In the genomic region with DNA sequence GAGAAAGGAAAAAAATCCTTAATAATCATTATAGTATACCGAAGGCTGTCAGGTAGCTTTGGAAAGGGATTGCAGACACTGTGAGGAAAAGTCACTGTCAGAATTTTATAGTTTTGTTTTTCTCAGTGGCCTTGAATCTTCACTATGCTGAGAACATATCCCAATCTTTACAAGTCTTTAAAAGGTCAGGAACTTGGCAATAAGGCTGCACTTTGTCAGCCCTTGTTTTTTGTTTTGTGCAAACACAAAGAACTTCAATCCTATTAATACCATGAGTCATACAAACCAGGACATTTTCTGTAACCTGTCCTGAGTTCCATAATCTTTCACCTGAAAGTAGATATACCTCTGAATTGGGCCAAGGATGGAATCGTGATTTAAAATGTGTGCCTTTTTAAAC, we compare ENCODE assay signal across 22 cellular contexts.
"Had no signal": no experiment of that assay in that cellular context is flagged by ENCODE, and none has a peak within 500 bp of the region (broad histone marks: within the 10 kb centered on the region; RNA-seq: fewer than 3 reads in every experiment).

No MANE protein-coding gene starts in this region.

- H3K4me3 ChIP-seq: SJCRH30 had no signal

- H3K27ac ChIP-seq: RWPE1, SJCRH30 had no signal

- H3K9me3 ChIP-seq: SJCRH30 had no signal

- FAIRE-seq: HepG2 had no signal

- H3K27me3 ChIP-seq: SJCRH30 had no signal

- DNase-seq: IMR-90, Karpas-422, KG1, MM.1S, NCI-H1092 treated with DMSO at 0.1 percent for 48 hours, NCI-H1436, NCI-H187, NCI-H2029, NCI-H2081 treated with DMSO at 0.1 percent for 48 hours, NCI-H2171, NCI-H226, NCI-H446, NCI-H510A, NCI-H524 treated with DMSO at 0.1 percent for 48 hours, NCI-H69, NCI-H774, SHP77 treated with DMSO at 0.1 percent for 48 hours, SJCRH30 had no signal

- ATAC-seq: HepG2, Panc1, SK-N-SH treated with all-trans-retinoic acid at 6 μM for 48 hours had no signal

- H3K36me3 ChIP-seq: SJCRH30 had no signal
